In genomic region chr1:152646656-152647055, GRCh38 we compare ENCODE assay signal across 28 cellular contexts. TPM values are rescaled to one million over a fixed set of nuclear protein-coding genes. Genes with fewer than 3 reads are reported as not detected.
"Had no signal": no experiment of that assay in that cellular context is flagged by ENCODE, and none has a peak within 500 bp of the region (broad histone marks: within the 10 kb centered on the region; RNA-seq: fewer than 3 reads in every experiment).

No MANE protein-coding gene starts in this region.

- H3K4me3 ChIP-seq: adrenal gland had no signal

- H3K36me3 Mint-ChIP-seq: activated CD4-positive, alpha-beta memory T cell treated with anti-CD3 and anti-CD28 coated beads for 36 hours; activated naive CD8-positive, alpha-beta T cell treated with anti-CD3 and anti-CD28 coated beads, Interleukin-2, amount 10 ng/mL, durations not matched to agents 7 days and 5 days had no signal

- H3K4me3 Mint-ChIP-seq: activated CD4-positive, alpha-beta memory T cell treated with anti-CD3 and anti-CD28 coated beads for 36 hours; activated CD4-positive, alpha-beta T cell treated with anti-CD3 and anti-CD28 coated beads, Interleukin-2, amount 10 ng/mL, durations not matched to agents 7 days and 5 days; activated naive CD8-positive, alpha-beta T cell treated with anti-CD3 and anti-CD28 coated beads, Interleukin-2, amount 10 ng/mL, durations not matched to agents 7 days and 5 days had no signal

- H3K9me3 Mint-ChIP-seq: activated CD4-positive, alpha-beta memory T cell treated with anti-CD3 and anti-CD28 coated beads for 36 hours; activated CD4-positive, alpha-beta T cell treated with anti-CD3 and anti-CD28 coated beads, Interleukin-2, amount 10 ng/mL, durations not matched to agents 7 days and 5 days; activated naive CD8-positive, alpha-beta T cell treated with anti-CD3 and anti-CD28 coated beads, Interleukin-2, amount 10 ng/mL, durations not matched to agents 7 days and 5 days had no signal

- H3K4me1 ChIP-seq: adrenal gland had no signal

- FAIRE-seq: TTC549 had no signal

- H3K27ac ChIP-seq: adrenal gland, VCaP had no signal

- DNase-seq: activated CD4-positive, alpha-beta memory T cell treated with anti-CD3 and anti-CD28 coated beads for 36 hours; activated CD4-positive, alpha-beta T cell treated with anti-CD3 and anti-CD28 coated beads, Interleukin-2, amount 10 ng/mL, durations not matched to agents 7 days and 5 days; activated CD4-positive, CD25-positive, alpha-beta regulatory T cell; activated CD8-positive, alpha-beta memory T cell treated with anti-CD3 and anti-CD28 coated beads for 24 hours; activated naive CD4-positive, alpha-beta T cell treated with anti-CD3 and anti-CD28 coated beads, Interleukin-2, amount 50 U/mL, for 16 hours; activated naive CD8-positive, alpha-beta T cell treated with anti-CD3 and anti-CD28 coated beads, Interleukin-2, amount 10 ng/mL, durations not matched to agents 7 days and 5 days; activated T-cell treated with anti-CD3 and anti-CD28 coated beads, Interleukin-2, amount 50 U/mL, for 48 hours; adrenal gland; anterior cingulate cortex; cerebellar nuclear complex; NCI-H1092; NCI-H1417; NCI-H1930; NCI-H2107; NCI-H2171 treated with DMSO at 0.1 percent for 48 hours; NCI-H226; NCI-H526; NCI-H82; SIG-M5; T-helper 2 cell; T1000 had no signal

- H3K36me3 ChIP-seq: adrenal gland had no signal

- H3K9me3 ChIP-seq: adrenal gland had no signal

- H3K4me1 Mint-ChIP-seq: activated CD4-positive, alpha-beta T cell treated with anti-CD3 and anti-CD28 coated beads, Interleukin-2, amount 10 ng/mL, durations not matched to agents 7 days and 5 days; activated naive CD8-positive, alpha-beta T cell treated with anti-CD3 and anti-CD28 coated beads, Interleukin-2, amount 10 ng/mL, durations not matched to agents 7 days and 5 days had no signal

- H3K27me3 ChIP-seq: adrenal gland had no signal

RNA-seq across cellular contexts. Expression of gene LCE2D, which starts 16.5 kb away (rescaled TPM):
- total RNA-seq: activated CD4-positive, alpha-beta memory T cell treated with anti-CD3 and anti-CD28 coated beads for 36 hours; activated CD4-positive, alpha-beta T cell treated with anti-CD3 and anti-CD28 coated beads, Interleukin-2, amount 10 ng/mL, durations not matched to agents 7 days and 5 days; activated naive CD8-positive, alpha-beta T cell treated with anti-CD3 and anti-CD28 coated beads, Interleukin-2, amount 10 ng/mL, durations not matched to agents 7 days and 5 days; adrenal gland; cardiac septum; MCF 10A; NCI-H460; OCI-LY7; RPMI7951 had no signal
- polyA plus RNA-seq: adrenal gland had no signal

RNA-seq across cellular contexts. Expression of gene LCE3A, which starts 23.8 kb away (rescaled TPM):
- total RNA-seq: activated CD4-positive, alpha-beta memory T cell treated with anti-CD3 and anti-CD28 coated beads for 36 hours; activated CD4-positive, alpha-beta T cell treated with anti-CD3 and anti-CD28 coated beads, Interleukin-2, amount 10 ng/mL, durations not matched to agents 7 days and 5 days; activated naive CD8-positive, alpha-beta T cell treated with anti-CD3 and anti-CD28 coated beads, Interleukin-2, amount 10 ng/mL, durations not matched to agents 7 days and 5 days; adrenal gland; cardiac septum; MCF 10A; NCI-H460; OCI-LY7; RPMI7951 had no signal
- polyA plus RNA-seq: adrenal gland had no signal

RNA-seq across cellular contexts. Expression of gene LCE2C, which starts 28.4 kb away (rescaled TPM):
- total RNA-seq: activated CD4-positive, alpha-beta memory T cell treated with anti-CD3 and anti-CD28 coated beads for 36 hours; activated CD4-positive, alpha-beta T cell treated with anti-CD3 and anti-CD28 coated beads, Interleukin-2, amount 10 ng/mL, durations not matched to agents 7 days and 5 days; activated naive CD8-positive, alpha-beta T cell treated with anti-CD3 and anti-CD28 coated beads, Interleukin-2, amount 10 ng/mL, durations not matched to agents 7 days and 5 days; adrenal gland; cardiac septum; MCF 10A; NCI-H460; OCI-LY7; RPMI7951 had no signal
- polyA plus RNA-seq: adrenal gland had no signal

RNA-seq across cellular contexts. Expression of gene LCE3B, which starts 33.0 kb away (rescaled TPM):
- total RNA-seq: activated CD4-positive, alpha-beta memory T cell treated with anti-CD3 and anti-CD28 coated beads for 36 hours; activated CD4-positive, alpha-beta T cell treated with anti-CD3 and anti-CD28 coated beads, Interleukin-2, amount 10 ng/mL, durations not matched to agents 7 days and 5 days; activated naive CD8-positive, alpha-beta T cell treated with anti-CD3 and anti-CD28 coated beads, Interleukin-2, amount 10 ng/mL, durations not matched to agents 7 days and 5 days; adrenal gland; cardiac septum; MCF 10A; NCI-H460; OCI-LY7; RPMI7951 had no signal
- polyA plus RNA-seq: adrenal gland had no signal

RNA-seq across cellular contexts. Expression of gene LCE2B, which starts 39.3 kb away (rescaled TPM):
- total RNA-seq: activated CD4-positive, alpha-beta memory T cell treated with anti-CD3 and anti-CD28 coated beads for 36 hours; activated CD4-positive, alpha-beta T cell treated with anti-CD3 and anti-CD28 coated beads, Interleukin-2, amount 10 ng/mL, durations not matched to agents 7 days and 5 days; activated naive CD8-positive, alpha-beta T cell treated with anti-CD3 and anti-CD28 coated beads, Interleukin-2, amount 10 ng/mL, durations not matched to agents 7 days and 5 days; adrenal gland; cardiac septum; MCF 10A; NCI-H460; OCI-LY7; RPMI7951 had no signal
- polyA plus RNA-seq: adrenal gland had no signal
